1 cellular context compared by ENCODE assay signal in the genomic region with DNA sequence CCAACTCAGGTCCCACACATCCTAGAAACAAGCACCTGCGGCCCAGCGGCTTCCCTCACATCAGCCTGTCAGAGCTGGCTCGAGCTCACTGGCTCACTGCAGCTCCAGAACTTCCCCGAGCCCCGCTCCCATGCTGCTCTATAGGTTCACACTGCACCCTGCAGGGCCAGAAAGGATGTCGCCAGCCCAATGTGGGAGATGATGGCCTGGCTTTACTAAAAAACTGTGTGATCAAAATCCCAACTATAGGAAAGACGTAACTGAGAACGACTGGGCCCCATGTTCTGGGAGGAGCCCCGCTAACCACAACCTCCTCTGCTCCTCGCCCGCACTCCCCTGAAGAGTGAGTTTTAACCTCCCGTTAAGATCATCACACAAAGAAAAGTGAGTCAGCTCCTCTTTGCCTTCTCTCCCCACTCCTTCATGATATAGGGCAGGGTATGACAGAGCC.
TF ChIP-seq lines count a peak whose summit lies in the region.

No MANE protein-coding gene starts in this region.

TF ChIP-seq in SK-N-SH, 30 proteins besides CTCF, POLR2A, EP300 and RAD21 (continued from another document):
- TF ChIP-seq, protein P1, sequence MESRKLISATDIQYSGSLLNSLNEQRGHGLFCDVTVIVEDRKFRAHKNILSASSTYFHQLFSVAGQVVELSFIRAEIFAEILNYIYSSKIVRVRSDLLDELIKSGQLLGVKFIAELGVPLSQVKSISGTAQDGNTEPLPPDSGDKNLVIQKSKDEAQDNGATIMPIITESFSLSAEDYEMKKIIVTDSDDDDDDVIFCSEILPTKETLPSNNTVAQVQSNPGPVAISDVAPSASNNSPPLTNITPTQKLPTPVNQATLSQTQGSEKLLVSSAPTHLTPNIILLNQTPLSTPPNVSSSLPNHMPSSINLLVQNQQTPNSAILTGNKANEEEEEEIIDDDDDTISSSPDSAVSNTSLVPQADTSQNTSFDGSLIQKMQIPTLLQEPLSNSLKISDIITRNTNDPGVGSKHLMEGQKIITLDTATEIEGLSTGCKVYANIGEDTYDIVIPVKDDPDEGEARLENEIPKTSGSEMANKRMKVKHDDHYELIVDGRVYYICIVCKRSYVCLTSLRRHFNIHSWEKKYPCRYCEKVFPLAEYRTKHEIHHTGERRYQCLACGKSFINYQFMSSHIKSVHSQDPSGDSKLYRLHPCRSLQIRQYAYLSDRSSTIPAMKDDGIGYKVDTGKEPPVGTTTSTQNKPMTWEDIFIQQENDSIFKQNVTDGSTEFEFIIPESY (IDR thresholded peaks at IDR 0.05; ENCODE audit: borderline replicate concordance, low read depth) = no peak
- TF ChIP-seq RCOR1 (IDR thresholded peaks at IDR 0.05; ENCODE audit: low read length) (no peak), POLR2AphosphoS5 (IDR thresholded peaks at IDR 0.05; ENCODE audit: low read depth, low read length) (no peak)
